In genomic region chr10:95178266-95178665, GRCh38 we compare ENCODE assay signal across 19 cellular contexts. TPM values are rescaled to one million over a fixed set of nuclear protein-coding genes. Genes with fewer than 3 reads are reported as not detected.
DNase-seq lines count a peak whose midpoint lies in the region; ATAC-seq, FAIRE-seq and TF ChIP-seq lines count a peak whose summit lies in the region.
"Had no signal": no experiment of that assay in that cellular context is flagged by ENCODE, and none has a peak within 500 bp of the region (broad histone marks: within the 10 kb centered on the region; RNA-seq: fewer than 3 reads in every experiment).

No MANE protein-coding gene starts in this region.

- H4K20me1 ChIP-seq in neural cell (ENCODE audit: insufficient read depth) = no peaks in the 10 kb centered on the region

- no peaks in the 10 kb centered on the region for H3K36me3 ChIP-seq in left lung
- no peaks in the 10 kb centered on the region for H3K36me3 ChIP-seq in neural cell (ENCODE audit: insufficient read depth, low read length)
- H3K36me3 ChIP-seq: BE2C had no signal

- H3K27ac ChIP-seq in left lung = no peak overlapping the region
- no peak overlapping the region for H3K27ac ChIP-seq in neural cell (ENCODE audit: low read length)

- intact Hi-C loops in left lung (cut with DNase I) (no loop called here), head of caudate nucleus (cut with DNase I) (no loop called here)

- no peak overlapping the region for H3K4me2 ChIP-seq in neural cell (ENCODE audit: low read length)

- no peaks in the 10 kb centered on the region for H3F3A ChIP-seq in neural cell (ENCODE audit: insufficient read depth, low read length, poor library complexity, severe bottlenecking)

- TF ChIP-seq EP300 in neural cell (conservative IDR thresholded peaks at IDR 0.05; ENCODE audit: poor library complexity, severe bottlenecking) = peak; percentile 91

- TF ChIP-seq CTCF in D721Med (IDR thresholded peaks at IDR 0.05; ENCODE audit: insufficient read depth, missing control alignments) (no peak), left lung (IDR thresholded peaks at IDR 0.05) (no peak), neural cell (IDR thresholded peaks at IDR 0.05; ENCODE audit: poor library complexity, severe bottlenecking) (no peak)

- no peak for TF ChIP-seq RAD21 in neural cell (conservative IDR thresholded peaks at IDR 0.05)

- H2AFZ ChIP-seq in neural cell (ENCODE audit: low read depth, low read length) = no peak overlapping the region

- H3K9me3 ChIP-seq in left lung (peaks cover 0 to 7% of the 10 kb centered on the region in 2 donors), neural cell (ENCODE audit: low read length) (no peaks in the 10 kb centered on the region)
- H3K9me3 ChIP-seq: BE2C had no signal

- no peaks in the 10 kb centered on the region for H3K79me2 ChIP-seq in neural cell (replicated peaks; ENCODE audit: insufficient read depth, low read length)

- H3K9ac ChIP-seq in neural cell (ENCODE audit: low read length) = no peak overlapping the region

- peaks cover 0 to 18% of the 10 kb centered on the region in 2 donors for H3K4me1 ChIP-seq in left lung
- H3K4me1 ChIP-seq: BE2C had no signal

- H3K9me2 ChIP-seq in neural cell (ENCODE audit: insufficient read depth, low read length) = no peaks in the 10 kb centered on the region

- FAIRE-seq in D721Med (lab: Jason Lieb, UNC) = peak; percentile 21
- FAIRE-seq: H1 had no signal

- H3K27me3 ChIP-seq in left lung (no peaks in the 10 kb centered on the region), neural cell (ENCODE audit: insufficient read depth, low read depth, low read length) (no peaks in the 10 kb centered on the region)

- peak; percentile 49 for ATAC-seq in left lung
- ATAC-seq in HG02571 (IDR thresholded peaks at IDR 0.05; ENCODE audit: unreplicated experiment) = no peak

- H3K4me3 ChIP-seq in left lung (no peak overlapping the region), neural cell (ENCODE audit: low read length) (no peak overlapping the region)

- DNase-seq in D721Med (ENCODE audit: insufficient read length, low spot score) = no peak
- no peak for DNase-seq in left lung
- DNase-seq in head of caudate nucleus = no peak
- no peak for DNase-seq in NCI-H1105 (lab: John Stamatoyannopoulos, UW)
- DNase-seq: ACHN; BE2C; C1 segment of cervical spinal cord; CD4-positive, CD25-positive, alpha-beta regulatory T cell; CD8-positive, alpha-beta memory T cell; COR-L47; DMS153; DMS79; GDM1; H9 had no signal

TF ChIP-seq in neural cell, 6 proteins besides CTCF, POLR2A, EP300 and RAD21:
- peak; percentile 68 for TF ChIP-seq POLR2AphosphoS5 (IDR thresholded peaks at IDR 0.05)
- no peak for TF ChIP-seq SMC3 (conservative IDR thresholded peaks at IDR 0.05; ENCODE audit: poor library complexity)
- TF ChIP-seq MXI1 (conservative IDR thresholded peaks at IDR 0.05; ENCODE audit: poor library complexity, severe bottlenecking) = no peak
- TF ChIP-seq REST (IDR thresholded peaks at IDR 0.05; ENCODE audit: borderline replicate concordance) = peak; percentile 82
TF ChIP-seq in neural cell: peak in this region for 2.

RNA-seq across cellular contexts. Expression of gene ACSM6, which starts 15.8 kb away (rescaled TPM):
- not detected for total RNA-seq in left lung
- not detected in 2 replicates for polyA plus RNA-seq in neural cell
- polyA minus RNA-seq in neural cell = not detected in 2 replicates
- total RNA-seq: A172; CD4-positive, CD25-positive, alpha-beta regulatory T cell; CD8-positive, alpha-beta memory T cell; Daoy; H1; H9 had no signal
- polyA plus RNA-seq: CD4-positive, CD25-positive, alpha-beta regulatory T cell; CD8-positive, alpha-beta memory T cell had no signal
